9 cellular contexts compared by ENCODE assay signal in the genomic region with DNA sequence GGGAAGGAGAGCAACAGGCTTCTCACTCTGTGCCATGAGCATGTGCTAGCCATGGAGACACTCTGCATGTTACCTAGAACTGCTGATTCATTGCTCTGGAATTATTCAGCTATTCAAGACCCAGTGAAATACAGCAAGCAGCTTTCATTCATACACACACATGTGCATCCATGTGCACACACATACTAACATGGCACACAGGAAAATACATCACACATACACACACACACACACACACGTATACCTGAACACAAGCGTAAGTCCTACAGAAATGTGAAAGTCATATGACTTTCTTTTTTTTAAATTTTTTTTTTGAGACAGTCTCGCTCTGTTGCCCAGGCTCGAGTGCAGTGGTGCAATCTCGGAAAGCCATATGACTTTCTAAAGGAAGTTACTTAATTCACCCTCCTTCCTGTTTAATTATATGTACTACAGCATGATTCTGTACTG.
DNase-seq lines count a peak whose midpoint lies in the region; ATAC-seq and TF ChIP-seq lines count a peak whose summit lies in the region.
"Had no signal": no experiment of that assay in that cellular context is flagged by ENCODE, and none has a peak within 500 bp of the region (broad histone marks: within the 10 kb centered on the region; RNA-seq: fewer than 3 reads in every experiment).

No MANE protein-coding gene starts in this region.

- BruUV-seq in HCT116 (replicated peaks; lab: Mats Ljungman, UMichigan), result no TSS peak

- no peak for TF ChIP-seq POLR2A in HCT116 (IDR thresholded peaks at IDR 0.05; ENCODE audit: borderline replicate concordance, extremely low read depth, insufficient read depth, insufficient read length)

- RAD21 ChIA-PET in HCT116 (lab: Charles Lee; ENCODE audit: low non-redundant PET in 1 of 2, low total read pairs in 2 of 2, uncharacterized antibody in 2 of 2, unreplicated experiment in 2 of 2), result no interaction called here

- TF ChIP-seq CTCF in AG04450 (IDR thresholded peaks at IDR 0.05; ENCODE audit: low read depth, low read length) (no peak), HCT116 (IDR thresholded peaks at IDR 0.05 in 2 of 3, conservative IDR thresholded peaks at IDR 0.05 in 1 of 3; ENCODE audit: borderline replicate concordance in 1 of 3, insufficient read depth in 1 of 3, low read depth in 2 of 3, low read length in 2 of 3) (no peak), left ventricle myocardium inferior (IDR thresholded peaks at IDR 0.05; ENCODE audit: borderline replicate concordance) (no peak)

- H2AFZ ChIP-seq in HCT116 (ENCODE audit: low read depth, low read length, poor library complexity, severe bottlenecking), result no peak overlapping the region

- no peak for TF ChIP-seq RAD21 in HCT116 (IDR thresholded peaks at IDR 0.05; ENCODE audit: low read depth)

- ATAC-seq in HCT116 (peak; percentile 49; the same call in 1 of the 2 replicates), HG02763 (IDR thresholded peaks at IDR 0.05; ENCODE audit: unreplicated experiment) (no peak)

- intact Hi-C loops in HCT116 (cut with micrococcal nuclease) (no loop called here), left ventricle myocardium inferior (cut with micrococcal nuclease) (no loop called here)

- H3K4me2 ChIP-seq in HCT116 (ENCODE audit: low read length), result peak overlapping the region; percentile 28

- H3K4me1 ChIP-seq in HCT116 (ENCODE audit: control insufficient read depth in 1 of 2, insufficient read depth in 2 of 2, low read length in 2 of 2) (peaks cover 8 to 23% of the 10 kb centered on the region in 2 experiments; a peak in 3 of 4 replicates), left ventricle myocardium inferior (peaks cover 17% of the 10 kb centered on the region)

- no peaks in the 10 kb centered on the region for H4K20me1 ChIP-seq in HCT116 (ENCODE audit: insufficient read depth)

- H3K79me2 ChIP-seq in HCT116 (ENCODE audit: insufficient read depth, low read length), result no peaks in the 10 kb centered on the region

- H3K9me3 ChIP-seq in AG04450 (ENCODE audit: control insufficient read depth, insufficient read depth, low read length) (no peaks in the 10 kb centered on the region), HCT116 (ENCODE audit: control insufficient read depth in 1 of 2, insufficient read depth in 1 of 2, low read depth in 1 of 2, low read length in 2 of 2) (no peaks in the 10 kb centered on the region), left ventricle myocardium inferior (replicated peaks) (no peaks in the 10 kb centered on the region)

- DNase-seq in AG04450 (ENCODE audit: low read depth, low spot score) (peak; percentile 36), HCT116 (ENCODE audit: low read depth, low spot score) (peak; percentile 15), SKM-1 (lab: John Stamatoyannopoulos, UW; ENCODE audit: unreplicated experiment) (peak; percentile 80), glomerular visceral epithelial cell (ENCODE audit: extremely low spot score) (peak; percentile 75), LoVo (ENCODE audit: low spot score) (no peak), left ventricle myocardium inferior (no peak), NCI-H1105 (lab: John Stamatoyannopoulos, UW) (no peak)
- DNase-seq: NCI-H446 treated with DMSO at 0.1 percent for 48 hours had no signal

- no peak overlapping the region for H3K4me3 ChIP-seq in AG04450 (ENCODE audit: low read depth, low read length)
- H3K4me3 ChIP-seq in HCT116 (replicated peaks in 1 of 2; ENCODE audit: low read depth in 1 of 2, low read length in 2 of 2), result no peak overlapping the region
- H3K4me3 ChIP-seq in left ventricle myocardium inferior, result no peak overlapping the region

- no peaks in the 10 kb centered on the region for H3K36me3 ChIP-seq in HCT116 (ENCODE audit: control insufficient read depth in 1 of 2, insufficient read depth in 2 of 2, low read length in 2 of 2)
- H3K36me3 ChIP-seq in left ventricle myocardium inferior, result peaks cover 7% of the 10 kb centered on the region

- H3K9ac ChIP-seq in HCT116 (ENCODE audit: low read length), result no peak overlapping the region

- H3K27ac ChIP-seq in AG04450 (ENCODE audit: low read depth, low read length) (no peak overlapping the region), HCT116 (ENCODE audit: low read depth, low read length) (no peak overlapping the region), left ventricle myocardium inferior (replicated peaks) (no peak overlapping the region)

- H3K27me3 ChIP-seq in AG04450 (ENCODE audit: control insufficient read depth, insufficient read depth, low read length) (no peaks in the 10 kb centered on the region), HCT116 (ENCODE audit: insufficient read depth, low read length) (no peaks in the 10 kb centered on the region), left ventricle myocardium inferior (ENCODE audit: low read depth) (no peaks in the 10 kb centered on the region)

- no peaks in the 10 kb centered on the region for H3K9me2 ChIP-seq in HCT116 (ENCODE audit: insufficient read depth)

- CTCF ChIA-PET in AG04450 (lab: Charles Lee) (interaction anchor here (1.5 kb wide), 1 partner anchor 50 kb away, joined by 6 read pairs; no protein-coding TSS in a partner anchor), HCT116 (lab: Charles Lee) (no interaction called here)

- POLR2A ChIA-PET in AG04450 (lab: Yijun Ruan, JAX), result interaction anchor here (0.7 kb wide), 1 partner anchor 60 kb away, joined by 5 read pairs; no protein-coding TSS in a partner anchor
- POLR2A ChIA-PET in HCT116 (lab: Charles Lee), result no interaction called here

TF ChIP-seq in HCT116, 20 proteins besides CTCF, POLR2A, EP300 and RAD21:
- TF ChIP-seq MAX (IDR thresholded peaks at IDR 0.05), result peak; percentile 52
- TF ChIP-seq SIN3A (IDR thresholded peaks at IDR 0.05; ENCODE audit: low read depth), result no peak

Comparison
In these comparisons a context has a peak if more than half of its experiments do, and no peak if none do; other contexts are left out.
1. DNase-seq: peak in AG04450 (single experiment), HCT116 (single experiment), SKM-1 (single experiment) and glomerular visceral epithelial cell (single experiment); none in LoVo (single experiment), left ventricle myocardium inferior (single experiment) and NCI-H1105 (single experiment).